Comparison of ENCODE assay signal across 1 cellular context in the genomic region with DNA sequence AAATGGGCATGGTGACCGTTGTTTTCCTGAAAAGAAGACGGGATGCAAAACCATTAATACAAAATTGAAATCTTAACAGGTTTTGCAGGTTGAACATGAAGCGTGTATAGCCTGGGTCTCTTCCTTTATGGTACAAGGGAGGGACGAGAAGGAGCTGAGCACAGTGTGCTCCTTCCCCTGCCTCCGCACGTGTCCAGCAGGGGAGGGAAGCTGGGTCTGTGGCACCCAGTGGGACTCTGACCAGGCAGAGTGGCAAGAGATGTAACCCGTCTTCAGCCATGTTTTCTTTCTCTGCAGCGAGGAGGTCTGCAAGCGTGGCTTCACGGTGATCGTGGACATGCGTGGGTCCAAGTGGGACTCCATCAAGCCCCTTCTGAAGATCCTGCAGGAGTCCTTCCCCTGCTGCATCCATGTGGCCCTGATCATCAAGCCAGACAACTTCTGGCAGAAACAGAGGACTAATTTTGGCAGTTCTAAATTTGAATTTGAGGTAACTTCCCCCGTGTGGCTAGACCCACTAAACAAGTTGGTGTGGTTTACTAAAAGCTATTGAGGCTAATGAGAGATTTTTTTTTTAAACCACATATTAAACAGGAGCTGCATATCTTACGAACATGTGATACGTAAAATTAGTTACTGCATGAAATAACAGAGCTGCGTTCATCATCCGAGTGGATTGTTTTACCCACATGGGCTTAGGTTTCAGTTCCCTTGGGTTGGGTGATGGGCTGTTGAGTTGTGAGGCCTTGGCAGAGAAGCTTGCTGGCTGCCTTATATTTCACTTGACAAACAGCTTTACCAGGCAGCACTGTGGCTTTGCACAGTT.
TF ChIP-seq lines count a peak whose summit lies in the region.

No MANE protein-coding gene starts in this region.

TF ChIP-seq in WTC11, 78 proteins besides CTCF, POLR2A, EP300 and RAD21 (continued from another document):
- TF ChIP-seq, protein P1, sequence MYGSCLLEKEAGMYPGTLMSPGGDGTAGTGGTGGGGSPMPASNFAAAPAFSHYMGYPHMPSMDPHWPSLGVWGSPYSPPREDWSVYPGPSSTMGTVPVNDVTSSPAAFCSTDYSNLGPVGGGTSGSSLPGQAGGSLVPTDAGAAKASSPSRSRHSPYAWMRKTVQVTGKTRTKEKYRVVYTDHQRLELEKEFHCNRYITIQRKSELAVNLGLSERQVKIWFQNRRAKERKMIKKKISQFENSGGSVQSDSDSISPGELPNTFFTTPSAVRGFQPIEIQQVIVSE (CRISPR knock-in tag; IDR thresholded peaks at IDR 0.05; ENCODE audit: borderline replicate concordance), result no peak
- TF ChIP-seq ATF1 (CRISPR knock-in tag; IDR thresholded peaks at IDR 0.05), result no peak
- TF ChIP-seq, protein P2, sequence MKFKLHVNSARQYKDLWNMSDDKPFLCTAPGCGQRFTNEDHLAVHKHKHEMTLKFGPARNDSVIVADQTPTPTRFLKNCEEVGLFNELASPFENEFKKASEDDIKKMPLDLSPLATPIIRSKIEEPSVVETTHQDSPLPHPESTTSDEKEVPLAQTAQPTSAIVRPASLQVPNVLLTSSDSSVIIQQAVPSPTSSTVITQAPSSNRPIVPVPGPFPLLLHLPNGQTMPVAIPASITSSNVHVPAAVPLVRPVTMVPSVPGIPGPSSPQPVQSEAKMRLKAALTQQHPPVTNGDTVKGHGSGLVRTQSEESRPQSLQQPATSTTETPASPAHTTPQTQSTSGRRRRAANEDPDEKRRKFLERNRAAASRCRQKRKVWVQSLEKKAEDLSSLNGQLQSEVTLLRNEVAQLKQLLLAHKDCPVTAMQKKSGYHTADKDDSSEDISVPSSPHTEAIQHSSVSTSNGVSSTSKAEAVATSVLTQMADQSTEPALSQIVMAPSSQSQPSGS (CRISPR knock-in tag; IDR thresholded peaks at IDR 0.05; ENCODE audit: borderline replicate concordance, low read depth), result no peak
- TF ChIP-seq, protein P3, sequence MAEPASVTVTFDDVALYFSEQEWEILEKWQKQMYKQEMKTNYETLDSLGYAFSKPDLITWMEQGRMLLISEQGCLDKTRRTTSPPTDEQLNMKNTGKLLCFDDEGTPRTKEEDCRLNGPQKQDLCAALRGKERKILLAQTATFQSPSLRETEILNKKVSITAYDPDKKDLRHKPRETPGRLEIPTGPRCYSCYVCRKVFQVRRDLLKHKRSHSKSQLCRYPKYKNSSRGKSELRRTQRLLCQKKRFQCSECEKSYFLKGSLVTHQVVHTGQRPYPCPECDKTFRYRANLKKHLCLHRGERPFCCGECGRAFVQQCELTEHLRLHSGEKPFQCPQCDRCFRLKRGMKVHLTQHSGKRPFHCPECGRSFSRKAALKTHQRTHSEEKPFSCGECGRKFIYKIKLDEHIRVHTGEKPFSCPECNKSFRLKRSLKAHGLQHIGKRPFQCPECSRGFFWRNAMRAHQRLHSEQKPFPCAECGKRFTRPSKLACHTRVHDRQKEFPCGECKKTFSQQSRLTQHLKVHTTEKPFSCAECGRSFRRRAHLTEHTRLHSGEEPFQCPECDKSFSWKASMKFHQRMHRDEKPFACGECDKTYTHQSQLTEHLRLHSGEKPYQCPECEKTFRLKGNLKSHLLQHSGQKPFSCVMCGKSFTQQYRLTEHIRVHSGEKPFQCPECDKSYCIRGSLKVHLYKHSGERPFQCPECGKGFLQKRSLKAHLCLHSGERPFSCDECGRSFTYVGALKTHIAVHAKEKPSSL (CRISPR knock-in tag; conservative IDR thresholded peaks at IDR 0.05), result no peak
- TF ChIP-seq, protein P4, sequence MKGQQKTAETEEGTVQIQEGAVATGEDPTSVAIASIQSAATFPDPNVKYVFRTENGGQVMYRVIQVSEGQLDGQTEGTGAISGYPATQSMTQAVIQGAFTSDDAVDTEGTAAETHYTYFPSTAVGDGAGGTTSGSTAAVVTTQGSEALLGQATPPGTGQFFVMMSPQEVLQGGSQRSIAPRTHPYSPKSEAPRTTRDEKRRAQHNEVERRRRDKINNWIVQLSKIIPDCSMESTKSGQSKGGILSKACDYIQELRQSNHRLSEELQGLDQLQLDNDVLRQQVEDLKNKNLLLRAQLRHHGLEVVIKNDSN (CRISPR knock-in tag; IDR thresholded peaks at IDR 0.05), result no peak
